17 cellular contexts compared by ENCODE assay signal in genomic region chr2:137179542-137179941, GRCh38.
"Had no signal": no experiment of that assay in that cellular context is flagged by ENCODE, and none has a peak within 500 bp of the region (broad histone marks: within the 10 kb centered on the region; RNA-seq: fewer than 3 reads in every experiment).

No MANE protein-coding gene starts in this region.

- H3K27me3 ChIP-seq: right atrium auricular region, tibial nerve had no signal

- DNase-seq: activated CD4-positive, alpha-beta T cell treated with anti-CD3 and anti-CD28 coated beads, Interleukin-2, amount 10 ng/mL, durations not matched to agents 7 days and 5 days; activated CD8-positive, alpha-beta memory T cell treated with anti-CD3 and anti-CD28 coated beads for 24 hours; activated naive CD8-positive, alpha-beta T cell treated with anti-CD3 and anti-CD28 coated beads, Interleukin-2, amount 10 ng/mL, durations not matched to agents 7 days and 5 days; anterior cingulate cortex; dorsolateral prefrontal cortex; kidney glomerular epithelial cell; nucleus accumbens; small intestine; stimulated activated CD4-positive, alpha-beta T cell treated with anti-CD3 and anti-CD28 coated beads, Interleukin-4, amount 100 ng/mL, for 4 hours; stimulated activated CD8-positive, alpha-beta memory T cell treated with anti-CD3 and anti-CD28 coated beads, Interleukin-4, amount 100 ng/mL, for 48 hours; stimulated activated naive CD4-positive, alpha-beta T cell treated with Interleukin-2 at 50 U/mL for 16 hours; substantia nigra had no signal

- H3K4me3 Mint-ChIP-seq: activated CD4-positive, alpha-beta T cell treated with anti-CD3 and anti-CD28 coated beads, Interleukin-2, amount 10 ng/mL, durations not matched to agents 7 days and 5 days; activated naive CD8-positive, alpha-beta T cell treated with anti-CD3 and anti-CD28 coated beads, Interleukin-2, amount 10 ng/mL, durations not matched to agents 7 days and 5 days; activated T-helper 1 cell treated with anti-CD3 and anti-CD28 coated beads, Interleukin-12 subunit alpha, Interleukin-12 subunit beta, Interleukin-2, Interleukin-4 antibody, amounts not matched to agents 30 ng/mL and 10 ng/mL and 1 ng/mL, durations not matched to agents 14 hours and 24 hours and 36 hours; natural killer cell treated with Interleukin-12 subunit alpha and Interleukin-12 subunit beta and Interleukin-15 and Interleukin-18, amount 100 ng/mL, for 72 hours; T-helper 2 cell treated with Interferon-gamma antibody and Interleukin-4, amounts not matched to agents 5 μg/mL and 100 μg/mL, for 36 hours had no signal

- H3K9me3 Mint-ChIP-seq: activated CD4-positive, alpha-beta T cell treated with anti-CD3 and anti-CD28 coated beads, Interleukin-2, amount 10 ng/mL, durations not matched to agents 7 days and 5 days; activated naive CD8-positive, alpha-beta T cell treated with anti-CD3 and anti-CD28 coated beads, Interleukin-2, amount 10 ng/mL, durations not matched to agents 7 days and 5 days; activated T-helper 1 cell treated with anti-CD3 and anti-CD28 coated beads, Interleukin-12 subunit alpha, Interleukin-12 subunit beta, Interleukin-2, Interleukin-4 antibody, amounts not matched to agents 30 ng/mL and 10 ng/mL and 1 ng/mL, durations not matched to agents 14 hours and 24 hours and 36 hours; T-helper 2 cell treated with Interferon-gamma antibody and Interleukin-4, amounts not matched to agents 5 μg/mL and 100 μg/mL, for 36 hours had no signal

- H3K36me3 ChIP-seq: right atrium auricular region, tibial nerve had no signal

- H3K27ac Mint-ChIP-seq: activated CD4-positive, alpha-beta T cell treated with anti-CD3 and anti-CD28 coated beads, Interleukin-2, amount 10 ng/mL, durations not matched to agents 7 days and 5 days; activated naive CD8-positive, alpha-beta T cell treated with anti-CD3 and anti-CD28 coated beads, Interleukin-2, amount 10 ng/mL, durations not matched to agents 7 days and 5 days; activated T-helper 1 cell treated with anti-CD3 and anti-CD28 coated beads, Interleukin-12 subunit alpha, Interleukin-12 subunit beta, Interleukin-2, Interleukin-4 antibody, amounts not matched to agents 30 ng/mL and 10 ng/mL and 1 ng/mL, durations not matched to agents 14 hours and 24 hours and 36 hours; natural killer cell treated with Interleukin-12 subunit alpha and Interleukin-12 subunit beta and Interleukin-15 and Interleukin-18, amount 100 ng/mL, for 72 hours; T-helper 2 cell treated with Interferon-gamma antibody and Interleukin-4, amounts not matched to agents 5 μg/mL and 100 μg/mL, for 36 hours had no signal

- H3K4me1 ChIP-seq: right atrium auricular region, tibial nerve had no signal

- H3K4me1 Mint-ChIP-seq: activated CD4-positive, alpha-beta T cell treated with anti-CD3 and anti-CD28 coated beads, Interleukin-2, amount 10 ng/mL, durations not matched to agents 7 days and 5 days; activated naive CD8-positive, alpha-beta T cell treated with anti-CD3 and anti-CD28 coated beads, Interleukin-2, amount 10 ng/mL, durations not matched to agents 7 days and 5 days had no signal

- FAIRE-seq: small intestine had no signal

- H3K27me3 Mint-ChIP-seq: activated CD4-positive, alpha-beta T cell treated with anti-CD3 and anti-CD28 coated beads, Interleukin-2, amount 10 ng/mL, durations not matched to agents 7 days and 5 days; activated naive CD8-positive, alpha-beta T cell treated with anti-CD3 and anti-CD28 coated beads, Interleukin-2, amount 10 ng/mL, durations not matched to agents 7 days and 5 days; natural killer cell treated with Interleukin-12 subunit alpha and Interleukin-12 subunit beta and Interleukin-15 and Interleukin-18, amount 100 ng/mL, for 72 hours had no signal

- H3K4me3 ChIP-seq: dorsolateral prefrontal cortex, right atrium auricular region, tibial nerve had no signal

- H3K9me3 ChIP-seq: right atrium auricular region, tibial nerve had no signal

- H3K36me3 Mint-ChIP-seq: activated naive CD8-positive, alpha-beta T cell treated with anti-CD3 and anti-CD28 coated beads, Interleukin-2, amount 10 ng/mL, durations not matched to agents 7 days and 5 days; natural killer cell treated with Interleukin-12 subunit alpha and Interleukin-12 subunit beta and Interleukin-15 and Interleukin-18, amount 100 ng/mL, for 72 hours had no signal

- H3K27ac ChIP-seq: dorsolateral prefrontal cortex, right atrium auricular region, tibial nerve had no signal

- ATAC-seq: natural killer cell treated with Interleukin-12 subunit alpha and Interleukin-12 subunit beta and Interleukin-15 and Interleukin-18, amount 100 ng/mL, for 72 hours had no signal
